ENCODE assay signal across 12 cellular contexts in the genomic region with DNA sequence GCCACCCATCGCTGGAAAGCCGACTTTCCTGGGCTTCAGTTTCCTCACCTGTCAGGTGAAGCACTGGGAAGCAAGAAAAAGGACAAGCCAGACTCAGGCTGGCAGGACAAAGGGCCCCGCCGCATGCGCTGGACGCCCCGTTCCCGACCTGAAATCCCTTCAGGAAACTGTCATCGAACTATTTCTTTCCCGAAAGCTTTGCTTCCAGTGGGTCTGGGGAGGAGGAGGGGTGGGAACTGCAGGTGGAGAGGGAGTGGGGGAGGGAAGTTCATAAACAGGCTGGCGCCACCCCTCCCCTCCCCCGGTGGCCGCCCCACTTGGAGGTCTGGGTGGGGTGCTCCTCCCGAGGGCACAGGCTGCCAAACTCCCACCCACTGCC.
DNase-seq lines count a peak whose midpoint lies in the region; ATAC-seq, FAIRE-seq and TF ChIP-seq lines count a peak whose summit lies in the region.
"Had no signal": no experiment of that assay in that cellular context is flagged by ENCODE, and none has a peak within 500 bp of the region (broad histone marks: within the 10 kb centered on the region; RNA-seq: fewer than 3 reads in every experiment).

No MANE protein-coding gene starts in this region.

- H3K36me3 Mint-ChIP-seq in effector memory CD8-positive, alpha-beta T cell (ENCODE audit: insufficient read depth) = no peaks in the 10 kb centered on the region

- peaks cover 3 to 4% of the 10 kb centered on the region in 2 donors for H3K4me1 Mint-ChIP-seq in effector memory CD8-positive, alpha-beta T cell (ENCODE audit: low read depth in 2 of 2)
- H3K4me1 Mint-ChIP-seq: nephron had no signal

- H3K27me3 ChIP-seq in liver (ENCODE audit: control insufficient read depth in 4 of 4, insufficient read depth in 4 of 4, low read length in 3 of 4) (peaks cover 0 to 5% (median 0%) of the 10 kb centered on the region in 4 donors), HepG2 (ENCODE audit: control insufficient read depth in 1 of 2, insufficient read depth in 2 of 2, low read length in 2 of 2) (peaks cover 0 to 12% of the 10 kb centered on the region in 2 experiments; a peak in 2 of 5 replicates)

- no peak overlapping the region for H3K27ac Mint-ChIP-seq in effector memory CD8-positive, alpha-beta T cell
- H3K27ac Mint-ChIP-seq: nephron had no signal

- no peaks in the 10 kb centered on the region for H3K36me3 ChIP-seq in liver (ENCODE audit: control insufficient read depth in 4 of 4, insufficient read depth in 3 of 4, low read depth in 1 of 4, low read length in 3 of 4)
- H3K36me3 ChIP-seq in HepG2 (replicated peaks in 1 of 2; ENCODE audit: control insufficient read depth in 1 of 2, insufficient read depth in 2 of 2, low read length in 2 of 2) = no peaks in the 10 kb centered on the region
- H3K36me3 ChIP-seq in mucosa of descending colon (ENCODE audit: low read depth) = no peaks in the 10 kb centered on the region

- no peak overlapping the region for H3K4me2 ChIP-seq in HepG2 (ENCODE audit: low read depth, low read length)

- no peaks in the 10 kb centered on the region for H3K9me3 Mint-ChIP-seq in effector memory CD8-positive, alpha-beta T cell
- H3K9me3 Mint-ChIP-seq: nephron had no signal

- H3K27me3 Mint-ChIP-seq in effector memory CD8-positive, alpha-beta T cell = peaks cover 35 to 83% of the 10 kb centered on the region in 2 donors

- no peak for TF ChIP-seq CTCF in liver (IDR thresholded peaks at IDR 0.05; ENCODE audit: low read depth, low read length, missing input control)
- TF ChIP-seq CTCF in HepG2 (CRISPR knock-in tag; IDR thresholded peaks at IDR 0.05) = no peak
- no peak for TF ChIP-seq CTCF in mucosa of descending colon (IDR thresholded peaks at IDR 0.05)

- H4K20me1 ChIP-seq in HepG2 (ENCODE audit: insufficient read depth, low read length) = no peaks in the 10 kb centered on the region

- no peak for DNase-seq in HepG2 (ENCODE audit: low spot score)
- no peak for DNase-seq in effector memory CD8-positive, alpha-beta T cell
- peak in 1 of 3 donors; percentile 24 for DNase-seq in mucosa of descending colon
- no peak for DNase-seq in NCI-H187 treated with DMSO at 0.1 percent for 48 hours (lab: John Stamatoyannopoulos, UW)
- no peak for DNase-seq in activated CD4-positive, alpha-beta T cell treated with anti-CD3 and anti-CD28 coated beads, Interleukin-2, amount 50 U/mL, for 48 hours
- DNase-seq in erythroblast (lab: John Stamatoyannopoulos, UW) = no peak
- DNase-seq: hippocampal formation, SHP77 had no signal

- H3K4me1 ChIP-seq in liver (ENCODE audit: control insufficient read depth in 4 of 4, insufficient read depth in 4 of 4, low read length in 3 of 4) (peaks cover 4 to 8% (median 6%) of the 10 kb centered on the region in 4 donors), HepG2 (ENCODE audit: insufficient read depth, low read length) (no peaks in the 10 kb centered on the region), mucosa of descending colon (ENCODE audit: low read depth) (peaks cover 9% of the 10 kb centered on the region)

- POLR2A ChIA-PET in HepG2 (lab: Yijun Ruan, JAX) = no interaction called here

- peak overlapping the region; percentile 73 to 79 for H3K4me3 Mint-ChIP-seq in effector memory CD8-positive, alpha-beta T cell

- in situ Hi-C loops in HepG2 (cut with HindIII; ENCODE audit: extremely low pct_ligation_motif_present, low pct_unique_long_range_greater_than_20kb) = no loop called here

- WGBS in liver = 25% methylated on average over 14 of the region's 14 CpGs
- whole genome bisulfite sequencing in HepG2 (ENCODE audit: low lambda C conversion rate) = 85% methylated on average over 14 of the region's 14 CpGs

- intact Hi-C loops in HepG2 (cut with micrococcal nuclease; ENCODE audit: unreplicated experiment) = no loop called here
- intact Hi-C loops in mucosa of descending colon (cut with DNase I, micrococcal nuclease) = no loop called here

- no peak overlapping the region for H2AFZ ChIP-seq in HepG2 (ENCODE audit: low read length)

- FAIRE-seq in HepG2 (lab: Jason Lieb, UNC) = no peak
- FAIRE-seq: endothelial cell of umbilical vein had no signal

- no TSS peak for BruUV-seq in HepG2 (replicated peaks; lab: Mats Ljungman, UMichigan)

- peak overlapping the region in 2 of 3 donors; percentile 31 to 46 for H3K4me3 ChIP-seq in liver (ENCODE audit: low read depth in 1 of 3, low read length in 3 of 3)
- H3K4me3 ChIP-seq in HepG2 (replicated peaks in 1 of 3; ENCODE audit: insufficient read depth in 1 of 3, low read depth in 2 of 3, low read length in 3 of 3) = no peak overlapping the region
- no peak overlapping the region for H3K4me3 ChIP-seq in mucosa of descending colon

- TF ChIP-seq POLR2A in HepG2 (IDR thresholded peaks at IDR 0.05; ENCODE audit: insufficient read depth in 1 of 2, low read depth in 2 of 2, low read length in 2 of 2) = no peak
- TF ChIP-seq POLR2A in erythroblast (IDR thresholded peaks at IDR 0.05; ENCODE audit: low read length) = no peak

- no peak overlapping the region for H3K9ac ChIP-seq in liver (ENCODE audit: low read depth in 1 of 2, low read length in 2 of 2)
- no peak overlapping the region for H3K9ac ChIP-seq in HepG2 (ENCODE audit: insufficient read depth, low read depth, low read length)

- no peak for TF ChIP-seq EP300 in HepG2 (IDR thresholded peaks at IDR 0.05; ENCODE audit: low read depth in 2 of 2, low read length in 2 of 2)
- TF ChIP-seq EP300 in HepG2 (CRISPR knock-in tag; IDR thresholded peaks at IDR 0.05; ENCODE audit: borderline replicate concordance) = no peak

- no peak for ATAC-seq in HepG2
- no peak for ATAC-seq in effector memory CD8-positive, alpha-beta T cell (replicated peaks)
- peak; percentile 17 for ATAC-seq in mucosa of descending colon
- ATAC-seq in GM19351 (IDR thresholded peaks at IDR 0.05; ENCODE audit: unreplicated experiment) = no peak

- TF ChIP-seq RAD21 in liver (IDR thresholded peaks at IDR 0.05) = no peak
- no peak for TF ChIP-seq RAD21 in HepG2 (CRISPR knock-in tag; IDR thresholded peaks at IDR 0.05)

- H3K9me3 ChIP-seq in liver (ENCODE audit: control insufficient read depth in 4 of 4, low read length in 3 of 4) = no peaks in the 10 kb centered on the region
- no peaks in the 10 kb centered on the region for H3K9me3 ChIP-seq in HepG2 (ENCODE audit: low read length)
- no peaks in the 10 kb centered on the region for H3K9me3 ChIP-seq in mucosa of descending colon

- CTCF ChIA-PET in HepG2 (lab: Yijun Ruan, JAX; ENCODE audit: low intra/inter-chr PET ratio, low total read pairs) = interaction anchor here (1.1 kb wide), 2 partner anchors 160 to 163 kb away, joined by 3 read pairs; no protein-coding TSS in a partner anchor

- H3K27ac ChIP-seq in liver (ENCODE audit: low read depth in 1 of 2, low read length in 2 of 2) = no peak overlapping the region
- no peak overlapping the region for H3K27ac ChIP-seq in HepG2 (ENCODE audit: extremely low read length, insufficient read depth, low read length)

- no peaks in the 10 kb centered on the region for H3K79me2 ChIP-seq in HepG2 (ENCODE audit: insufficient read depth, low read length)

TF ChIP-seq in liver, 16 proteins besides CTCF, POLR2A, EP300 and RAD21:
- TF ChIP-seq FOXA2 (IDR thresholded peaks at IDR 0.05) = no peak

TF ChIP-seq in HepG2, 621 proteins besides CTCF, POLR2A, EP300 and RAD21 (continues in another document):
- TF ChIP-seq ZNF570 (CRISPR knock-in tag; IDR thresholded peaks at IDR 0.05; ENCODE audit: borderline replicate concordance) (no peak), PRPF4 (IDR thresholded peaks at IDR 0.05; ENCODE audit: low read depth, low read length, poor library complexity, severe bottlenecking) (no peak), NRL (CRISPR knock-in tag; IDR thresholded peaks at IDR 0.05; ENCODE audit: borderline replicate concordance) (no peak)

Comparison
In these comparisons a context has a peak if more than half of its experiments do, and no peak if none do; other contexts are left out.
1. H3K4me3 ChIP-seq: peak in liver (2 of 3); none in HepG2 (0 of 3) and mucosa of descending colon (single experiment).